ENCODE assay signal across 13 cellular contexts in the genomic region with DNA sequence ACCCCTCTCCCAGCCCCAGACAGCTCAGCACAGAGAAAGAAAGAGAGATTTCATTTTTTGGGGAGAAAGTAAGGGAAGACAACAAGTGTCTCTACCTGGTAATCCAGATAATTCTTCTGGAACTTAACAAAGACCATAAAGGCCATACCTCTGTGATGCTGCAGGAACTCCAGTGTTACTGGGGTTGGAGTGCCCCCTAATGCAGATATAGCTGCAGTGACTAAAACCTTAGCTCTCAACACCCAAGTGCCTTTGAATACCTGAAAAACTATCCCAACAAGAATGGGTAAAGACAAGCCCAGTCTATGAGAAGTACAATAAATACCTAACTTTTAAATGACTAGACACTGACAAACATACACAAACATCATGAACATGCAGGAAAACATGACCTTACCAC.
DNase-seq lines count a peak whose midpoint lies in the region; TF ChIP-seq lines count a peak whose summit lies in the region.
"Had no signal": no experiment of that assay in that cellular context is flagged by ENCODE, and none has a peak within 500 bp of the region (broad histone marks: within the 10 kb centered on the region; RNA-seq: fewer than 3 reads in every experiment).

No MANE protein-coding gene starts in this region.

- H3K27me3 Mint-ChIP-seq in osteocyte (ENCODE audit: unreplicated experiment), result peaks cover 2% of the 10 kb centered on the region
- no peaks in the 10 kb centered on the region for H3K27me3 Mint-ChIP-seq in type B pancreatic cell
- H3K27me3 Mint-ChIP-seq in activated naive CD4-positive, alpha-beta T cell treated with anti-CD3 and anti-CD28 coated beads for 36 hours (ENCODE audit: low read depth), result no peaks in the 10 kb centered on the region

- DNase-seq in HT-29 (ENCODE audit: low spot score) (peak; percentile 37), SHP77 treated with DMSO at 0.1 percent for 48 hours (lab: John Stamatoyannopoulos, UW) (peak; percentile 4), foreskin fibroblast (peak; percentile 10 to 61), osteocyte (ENCODE audit: extremely low spot score, unreplicated experiment) (no peak), type B pancreatic cell (ENCODE audit: extremely low spot score, unreplicated experiment) (no peak), putamen (ENCODE audit: low spot score) (no peak)
- no peak for DNase-seq in activated naive CD4-positive, alpha-beta T cell treated with anti-CD3 and anti-CD28 coated beads for 36 hours
- DNase-seq: activated naive CD4-positive, alpha-beta T cell treated with Interleukin-2 at 50 U/mL for 16 hours; effector memory CD4-positive, alpha-beta T cell; GOT3; left ventricle myocardium inferior; NCI-H1092 treated with DMSO at 0.1 percent for 48 hours; uterus had no signal

- H3K4me3 ChIP-seq in foreskin fibroblast (ENCODE audit: low read depth in 1 of 2, low read length in 2 of 2), result no peak overlapping the region
- H3K4me3 ChIP-seq: left ventricle myocardium inferior, uterus had no signal

- H3K9me3 Mint-ChIP-seq in osteocyte (ENCODE audit: unreplicated experiment) (peaks cover 5% of the 10 kb centered on the region), type B pancreatic cell (no peaks in the 10 kb centered on the region)
- peaks cover 9% of the 10 kb centered on the region for H3K9me3 Mint-ChIP-seq in activated naive CD4-positive, alpha-beta T cell treated with anti-CD3 and anti-CD28 coated beads for 36 hours

- TF ChIP-seq CTCF in foreskin fibroblast (IDR thresholded peaks at IDR 0.05; ENCODE audit: low read depth, low read length) (peak; percentile 28), osteocyte (IDR thresholded peaks at IDR 0.05) (peak; percentile 37), type B pancreatic cell (conservative IDR thresholded peaks at IDR 0.05) (no peak)

- intact Hi-C loops in activated naive CD4-positive, alpha-beta T cell treated with anti-CD3 and anti-CD28 coated beads for 36 hours (cut with micrococcal nuclease), result no loop called here

- H3K27ac Mint-ChIP-seq in osteocyte (ENCODE audit: unreplicated experiment) (no peak overlapping the region), type B pancreatic cell (no peak overlapping the region)
- no peak overlapping the region for H3K27ac Mint-ChIP-seq in activated naive CD4-positive, alpha-beta T cell treated with anti-CD3 and anti-CD28 coated beads for 36 hours

- no peak overlapping the region for H3K4me3 Mint-ChIP-seq in osteocyte (ENCODE audit: unreplicated experiment)
- no peak overlapping the region for H3K4me3 Mint-ChIP-seq in type B pancreatic cell
- no peak overlapping the region for H3K4me3 Mint-ChIP-seq in activated naive CD4-positive, alpha-beta T cell treated with anti-CD3 and anti-CD28 coated beads for 36 hours

- H3K4me1 Mint-ChIP-seq in osteocyte (ENCODE audit: unreplicated experiment), result no peaks in the 10 kb centered on the region
- H3K4me1 Mint-ChIP-seq in type B pancreatic cell (ENCODE audit: unreplicated experiment), result no peaks in the 10 kb centered on the region
- no peaks in the 10 kb centered on the region for H3K4me1 Mint-ChIP-seq in activated naive CD4-positive, alpha-beta T cell treated with anti-CD3 and anti-CD28 coated beads for 36 hours (ENCODE audit: low read depth)

- H3K36me3 Mint-ChIP-seq in osteocyte (ENCODE audit: unreplicated experiment) (no peaks in the 10 kb centered on the region), type B pancreatic cell (no peaks in the 10 kb centered on the region)
- H3K36me3 Mint-ChIP-seq in activated naive CD4-positive, alpha-beta T cell treated with anti-CD3 and anti-CD28 coated beads for 36 hours (ENCODE audit: low read depth), result no peaks in the 10 kb centered on the region

- CTCF ChIA-PET in activated naive CD4-positive, alpha-beta T cell treated with anti-CD3 and anti-CD28 coated beads for 36 hours (lab: Charles Lee), result no interaction called here

Comparison
In these comparisons a context has a peak if more than half of its experiments do, and no peak if none do; other contexts are left out.
1. DNase-seq: peak in HT-29 (single experiment), SHP77 treated with DMSO at 0.1 percent for 48 hours (single experiment) and foreskin fibroblast (2 of 2); none in osteocyte (single experiment), type B pancreatic cell (single experiment), putamen (single experiment) and activated naive CD4-positive, alpha-beta T cell treated with anti-CD3 and anti-CD28 coated beads for 36 hours (single experiment).